Comparison of ENCODE assay signal across 1 cellular context in genomic region chr18:25223211-25223610, GRCh38.
TF ChIP-seq lines count a peak whose summit lies in the region.

No MANE protein-coding gene starts in this region.

TF ChIP-seq in K562, 482 proteins besides CTCF, POLR2A, EP300 and RAD21 (continued from another document and continues in another):
- TF ChIP-seq, protein P1, sequence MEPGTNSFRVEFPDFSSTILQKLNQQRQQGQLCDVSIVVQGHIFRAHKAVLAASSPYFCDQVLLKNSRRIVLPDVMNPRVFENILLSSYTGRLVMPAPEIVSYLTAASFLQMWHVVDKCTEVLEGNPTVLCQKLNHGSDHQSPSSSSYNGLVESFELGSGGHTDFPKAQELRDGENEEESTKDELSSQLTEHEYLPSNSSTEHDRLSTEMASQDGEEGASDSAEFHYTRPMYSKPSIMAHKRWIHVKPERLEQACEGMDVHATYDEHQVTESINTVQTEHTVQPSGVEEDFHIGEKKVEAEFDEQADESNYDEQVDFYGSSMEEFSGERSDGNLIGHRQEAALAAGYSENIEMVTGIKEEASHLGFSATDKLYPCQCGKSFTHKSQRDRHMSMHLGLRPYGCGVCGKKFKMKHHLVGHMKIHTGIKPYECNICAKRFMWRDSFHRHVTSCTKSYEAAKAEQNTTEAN (CRISPR knock-in tag; IDR thresholded peaks at IDR 0.05), result no peak
- TF ChIP-seq, protein P2, sequence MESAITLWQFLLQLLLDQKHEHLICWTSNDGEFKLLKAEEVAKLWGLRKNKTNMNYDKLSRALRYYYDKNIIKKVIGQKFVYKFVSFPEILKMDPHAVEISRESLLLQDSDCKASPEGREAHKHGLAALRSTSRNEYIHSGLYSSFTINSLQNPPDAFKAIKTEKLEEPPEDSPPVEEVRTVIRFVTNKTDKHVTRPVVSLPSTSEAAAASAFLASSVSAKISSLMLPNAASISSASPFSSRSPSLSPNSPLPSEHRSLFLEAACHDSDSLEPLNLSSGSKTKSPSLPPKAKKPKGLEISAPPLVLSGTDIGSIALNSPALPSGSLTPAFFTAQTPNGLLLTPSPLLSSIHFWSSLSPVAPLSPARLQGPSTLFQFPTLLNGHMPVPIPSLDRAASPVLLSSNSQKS (CRISPR knock-in tag; IDR thresholded peaks at IDR 0.05), result no peak
- TF ChIP-seq ZNF197 (CRISPR knock-in tag; IDR thresholded peaks at IDR 0.05; ENCODE audit: low read depth) (0 out of 2 replicates have a peak, but pooled peaks have one; percentile 42), PML (IDR thresholded peaks at IDR 0.05; ENCODE audit: low read length) (peak; percentile 72), U2AF1 (optimal IDR thresholded peaks at IDR 0.05; ENCODE audit: low read depth, low read length) (no peak), MCM7 (IDR thresholded peaks at IDR 0.05) (no peak), SMAD2 (IDR thresholded peaks at IDR 0.05; ENCODE audit: low read depth, low read length) (no peak), KAT2B (IDR thresholded peaks at IDR 0.05; ENCODE audit: low read depth, low read length) (no peak), ILK (tag; IDR thresholded peaks at IDR 0.05; ENCODE audit: borderline replicate concordance, low read depth) (no peak), L3MBTL2 (IDR thresholded peaks at IDR 0.05) (0 out of 2 replicates have a peak, but pooled peaks have one; percentile 40), CREBBP (IDR thresholded peaks at IDR 0.05; ENCODE audit: low read depth, low read length) (no peak), SMAD4 (CRISPR knock-in tag; conservative IDR thresholded peaks at IDR 0.05) (peak; percentile 52; the same call in 1 of the 2 replicates), PHF20 (IDR thresholded peaks at IDR 0.05; ENCODE audit: partially characterized antibody) (no peak), LCOR (CRISPR knock-in tag; IDR thresholded peaks at IDR 0.05) (peak; percentile 63; the same call in 1 of the 2 replicates), HNRNPH1 (optimal IDR thresholded peaks at IDR 0.05; ENCODE audit: low read depth, low read length) (no peak), TRIM28 (IDR thresholded peaks at IDR 0.05) (no peak), CEBPB (tag; IDR thresholded peaks at IDR 0.05) (no peak), HEY1 (CRISPR knock-in tag; IDR thresholded peaks at IDR 0.05; ENCODE audit: borderline replicate concordance) (no peak), TEAD1 (CRISPR knock-in tag; IDR thresholded peaks at IDR 0.05) (peak in 1 of 2 experiments; percentile 65; a peak in 1 of 4 replicates), ZNF668 (CRISPR knock-in tag; IDR thresholded peaks at IDR 0.05) (no peak), NR3C1 (CRISPR knock-in tag; IDR thresholded peaks at IDR 0.05) (no peak), CBX1 (IDR thresholded peaks at IDR 0.05; ENCODE audit: low read depth) (no peak), ZNF12 (CRISPR knock-in tag; IDR thresholded peaks at IDR 0.05) (no peak), YY1 (IDR thresholded peaks at IDR 0.05; ENCODE audit: borderline replicate concordance in 1 of 3, control insufficient read depth in 1 of 3, extremely low read depth in 1 of 3, insufficient read depth in 3 of 3, insufficient read length in 1 of 3, insufficient replicate concordance in 2 of 3, low read depth in 1 of 3, low read length in 2 of 3) (no peak), NUFIP1 (IDR thresholded peaks at IDR 0.05; ENCODE audit: partially characterized antibody) (no peak), YBX1 (IDR thresholded peaks at IDR 0.05) (no peak), PHB2 (IDR thresholded peaks at IDR 0.05; ENCODE audit: low read depth) (0 out of 2 replicates have a peak, but pooled peaks have one; percentile 31), STAT5A (IDR thresholded peaks at IDR 0.05; ENCODE audit: borderline replicate concordance, low read length) (peak; percentile 63; the same call in 1 of the 2 replicates), POLR2H (tag; IDR thresholded peaks at IDR 0.05; ENCODE audit: low read depth) (no peak), SUPT5H (IDR thresholded peaks at IDR 0.05) (no peak), TRIM25 (IDR thresholded peaks at IDR 0.05; ENCODE audit: borderline replicate concordance) (no peak), MITF (IDR thresholded peaks at IDR 0.05) (0 out of 2 replicates have a peak, but pooled peaks have one; percentile 26), MTF1 (CRISPR knock-in tag; IDR thresholded peaks at IDR 0.05; ENCODE audit: borderline replicate concordance) (no peak), THRB (CRISPR knock-in tag; conservative IDR thresholded peaks at IDR 0.05) (no peak), EHMT2 (IDR thresholded peaks at IDR 0.05) (no peak), ESRRB (CRISPR knock-in tag; IDR thresholded peaks at IDR 0.05; ENCODE audit: borderline replicate concordance) (no peak), ZNF239 (CRISPR knock-in tag; IDR thresholded peaks at IDR 0.05) (0 out of 2 replicates have a peak, but pooled peaks have one; percentile 37), ZKSCAN3 (CRISPR knock-in tag; IDR thresholded peaks at IDR 0.05) (no peak), PTTG1 (tag; IDR thresholded peaks at IDR 0.05; ENCODE audit: low read depth) (no peak), POLR2AphosphoS5 (IDR thresholded peaks at IDR 0.05; ENCODE audit: control insufficient read depth, insufficient read depth, low read depth, low read length) (peak; percentile 64; the same call in 1 of the 2 replicates), NCOA2 (IDR thresholded peaks at IDR 0.05; ENCODE audit: partially characterized antibody in 2 of 2) (peak in 1 of 2 experiments; percentile 42), ZBTB12 (CRISPR knock-in tag; IDR thresholded peaks at IDR 0.05) (peak; percentile 33; the same call in 1 of the 2 replicates), PRPF4 (IDR thresholded peaks at IDR 0.05; ENCODE audit: insufficient read depth, low read depth, low read length, poor library complexity, severe bottlenecking) (no peak)
- TF ChIP-seq, protein P3, sequence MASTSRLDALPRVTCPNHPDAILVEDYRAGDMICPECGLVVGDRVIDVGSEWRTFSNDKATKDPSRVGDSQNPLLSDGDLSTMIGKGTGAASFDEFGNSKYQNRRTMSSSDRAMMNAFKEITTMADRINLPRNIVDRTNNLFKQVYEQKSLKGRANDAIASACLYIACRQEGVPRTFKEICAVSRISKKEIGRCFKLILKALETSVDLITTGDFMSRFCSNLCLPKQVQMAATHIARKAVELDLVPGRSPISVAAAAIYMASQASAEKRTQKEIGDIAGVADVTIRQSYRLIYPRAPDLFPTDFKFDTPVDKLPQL (IDR thresholded peaks at IDR 0.05; ENCODE audit: extremely low read depth, insufficient read length), result no peak
- TF ChIP-seq, protein P4, sequence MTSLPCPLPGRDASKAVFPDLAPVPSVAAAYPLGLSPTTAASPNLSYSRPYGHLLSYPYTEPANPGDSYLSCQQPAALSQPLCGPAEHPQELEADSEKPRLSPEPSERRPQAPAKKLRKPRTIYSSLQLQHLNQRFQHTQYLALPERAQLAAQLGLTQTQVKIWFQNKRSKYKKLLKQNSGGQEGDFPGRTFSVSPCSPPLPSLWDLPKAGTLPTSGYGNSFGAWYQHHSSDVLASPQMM (CRISPR knock-in tag; IDR thresholded peaks at IDR 0.05), result no peak
- TF ChIP-seq, protein P5, sequence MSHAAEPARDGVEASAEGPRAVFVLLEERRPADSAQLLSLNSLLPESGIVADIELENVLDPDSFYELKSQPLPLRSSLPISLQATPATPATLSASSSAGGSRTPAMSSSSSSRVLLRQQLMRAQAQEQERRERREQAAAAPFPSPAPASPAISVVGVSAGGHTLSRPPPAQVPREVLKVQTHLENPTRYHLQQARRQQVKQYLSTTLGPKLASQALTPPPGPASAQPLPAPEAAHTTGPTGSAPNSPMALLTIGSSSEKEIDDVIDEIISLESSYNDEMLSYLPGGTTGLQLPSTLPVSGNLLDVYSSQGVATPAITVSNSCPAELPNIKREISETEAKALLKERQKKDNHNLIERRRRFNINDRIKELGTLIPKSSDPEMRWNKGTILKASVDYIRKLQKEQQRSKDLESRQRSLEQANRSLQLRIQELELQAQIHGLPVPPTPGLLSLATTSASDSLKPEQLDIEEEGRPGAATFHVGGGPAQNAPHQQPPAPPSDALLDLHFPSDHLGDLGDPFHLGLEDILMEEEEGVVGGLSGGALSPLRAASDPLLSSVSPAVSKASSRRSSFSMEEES (CRISPR knock-in tag; IDR thresholded peaks at IDR 0.05), result no peak; the same call in 1 of the 2 replicates
- TF ChIP-seq, protein P6, sequence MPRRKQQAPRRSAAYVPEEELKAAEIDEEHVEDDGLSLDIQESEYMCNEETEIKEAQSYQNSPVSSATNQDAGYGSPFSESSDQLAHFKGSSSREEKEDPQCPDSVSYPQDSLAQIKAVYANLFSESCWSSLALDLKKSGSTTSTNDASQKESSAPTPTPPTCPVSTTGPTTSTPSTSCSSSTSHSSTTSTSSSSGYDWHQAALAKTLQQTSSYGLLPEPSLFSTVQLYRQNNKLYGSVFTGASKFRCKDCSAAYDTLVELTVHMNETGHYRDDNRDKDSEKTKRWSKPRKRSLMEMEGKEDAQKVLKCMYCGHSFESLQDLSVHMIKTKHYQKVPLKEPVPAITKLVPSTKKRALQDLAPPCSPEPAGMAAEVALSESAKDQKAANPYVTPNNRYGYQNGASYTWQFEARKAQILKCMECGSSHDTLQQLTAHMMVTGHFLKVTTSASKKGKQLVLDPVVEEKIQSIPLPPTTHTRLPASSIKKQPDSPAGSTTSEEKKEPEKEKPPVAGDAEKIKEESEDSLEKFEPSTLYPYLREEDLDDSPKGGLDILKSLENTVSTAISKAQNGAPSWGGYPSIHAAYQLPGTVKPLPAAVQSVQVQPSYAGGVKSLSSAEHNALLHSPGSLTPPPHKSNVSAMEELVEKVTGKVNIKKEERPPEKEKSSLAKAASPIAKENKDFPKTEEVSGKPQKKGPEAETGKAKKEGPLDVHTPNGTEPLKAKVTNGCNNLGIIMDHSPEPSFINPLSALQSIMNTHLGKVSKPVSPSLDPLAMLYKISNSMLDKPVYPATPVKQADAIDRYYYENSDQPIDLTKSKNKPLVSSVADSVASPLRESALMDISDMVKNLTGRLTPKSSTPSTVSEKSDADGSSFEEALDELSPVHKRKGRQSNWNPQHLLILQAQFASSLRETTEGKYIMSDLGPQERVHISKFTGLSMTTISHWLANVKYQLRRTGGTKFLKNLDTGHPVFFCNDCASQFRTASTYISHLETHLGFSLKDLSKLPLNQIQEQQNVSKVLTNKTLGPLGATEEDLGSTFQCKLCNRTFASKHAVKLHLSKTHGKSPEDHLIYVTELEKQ (CRISPR knock-in tag; IDR thresholded peaks at IDR 0.05), result no peak
- TF ChIP-seq, protein P7, sequence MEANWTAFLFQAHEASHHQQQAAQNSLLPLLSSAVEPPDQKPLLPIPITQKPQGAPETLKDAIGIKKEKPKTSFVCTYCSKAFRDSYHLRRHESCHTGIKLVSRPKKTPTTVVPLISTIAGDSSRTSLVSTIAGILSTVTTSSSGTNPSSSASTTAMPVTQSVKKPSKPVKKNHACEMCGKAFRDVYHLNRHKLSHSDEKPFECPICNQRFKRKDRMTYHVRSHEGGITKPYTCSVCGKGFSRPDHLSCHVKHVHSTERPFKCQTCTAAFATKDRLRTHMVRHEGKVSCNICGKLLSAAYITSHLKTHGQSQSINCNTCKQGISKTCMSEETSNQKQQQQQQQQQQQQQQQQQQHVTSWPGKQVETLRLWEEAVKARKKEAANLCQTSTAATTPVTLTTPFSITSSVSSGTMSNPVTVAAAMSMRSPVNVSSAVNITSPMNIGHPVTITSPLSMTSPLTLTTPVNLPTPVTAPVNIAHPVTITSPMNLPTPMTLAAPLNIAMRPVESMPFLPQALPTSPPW (CRISPR knock-in tag; IDR thresholded peaks at IDR 0.05), result peak; percentile 93
- TF ChIP-seq, protein P8, sequence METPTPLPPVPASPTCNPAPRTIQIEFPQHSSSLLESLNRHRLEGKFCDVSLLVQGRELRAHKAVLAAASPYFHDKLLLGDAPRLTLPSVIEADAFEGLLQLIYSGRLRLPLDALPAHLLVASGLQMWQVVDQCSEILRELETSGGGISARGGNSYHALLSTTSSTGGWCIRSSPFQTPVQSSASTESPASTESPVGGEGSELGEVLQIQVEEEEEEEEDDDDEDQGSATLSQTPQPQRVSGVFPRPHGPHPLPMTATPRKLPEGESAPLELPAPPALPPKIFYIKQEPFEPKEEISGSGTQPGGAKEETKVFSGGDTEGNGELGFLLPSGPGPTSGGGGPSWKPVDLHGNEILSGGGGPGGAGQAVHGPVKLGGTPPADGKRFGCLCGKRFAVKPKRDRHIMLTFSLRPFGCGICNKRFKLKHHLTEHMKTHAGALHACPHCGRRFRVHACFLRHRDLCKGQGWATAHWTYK (CRISPR knock-in tag; IDR thresholded peaks at IDR 0.05), result peak; percentile 82; the same call in 1 of the 2 replicates
